Comparison of ENCODE assay signal across 8 cellular contexts in genomic region chr15:20637499-20637898, GRCh38.
DNase-seq lines count a peak whose midpoint lies in the region; ATAC-seq and TF ChIP-seq lines count a peak whose summit lies in the region.
"Not testable (repeated sequence)": the region's sequence is repeated elsewhere in the genome, so short reads cannot be mapped to it uniquely, and the experiment has no call there.

No MANE protein-coding gene starts in this region.

- H4K20me1 ChIP-seq in DND-41 (ENCODE audit: insufficient read depth, low read length), result not testable (repeated sequence)

- H3K9me3 Mint-ChIP-seq in activated CD8-positive, alpha-beta memory T cell treated with anti-CD3 and anti-CD28 coated beads, Interleukin-2, amount 10 ng/mL, durations not matched to agents 7 days and 5 days (ENCODE audit: low read depth); memory B cell; stimulated activated effector memory CD8-positive, alpha-beta T cell treated with anti-CD3 and anti-CD28 coated beads, Interleukin-12 subunit alpha, Interleukin-12 subunit beta, amount 100 ng/mL, for 72 hours: not testable (repeated sequence)

- not testable (repeated sequence) for H3K4me1 ChIP-seq in DND-41 (ENCODE audit: insufficient read depth, low read length)

- CTCF ChIA-PET in activated CD8-positive, alpha-beta memory T cell treated with anti-CD3 and anti-CD28 coated beads, Interleukin-2, amount 10 ng/mL, durations not matched to agents 7 days and 5 days (lab: Charles Lee), result not testable (repeated sequence)

- H3K27me3 ChIP-seq in DND-41 (ENCODE audit: insufficient read depth, low read length, poor library complexity), result not testable (repeated sequence)

- ATAC-seq in DND-41 (ENCODE audit: insufficient read depth, low read depth) (peak; percentile 71), GM18907 (IDR thresholded peaks at IDR 0.05; ENCODE audit: unreplicated experiment) (peak; percentile 65), GM21576 (IDR thresholded peaks at IDR 0.05; ENCODE audit: unreplicated experiment) (peak; percentile 40), HG02759 (IDR thresholded peaks at IDR 0.05; ENCODE audit: unreplicated experiment) (peak; percentile 38), HG03442 (IDR thresholded peaks at IDR 0.05; ENCODE audit: unreplicated experiment) (peak; percentile 50), memory B cell (ENCODE audit: low read depth) (peak; percentile 27)
- peak; percentile 62 for ATAC-seq in activated CD8-positive, alpha-beta memory T cell treated with anti-CD3 and anti-CD28 coated beads, Interleukin-2, amount 10 ng/mL, durations not matched to agents 7 days and 5 days
- ATAC-seq in stimulated activated effector memory CD8-positive, alpha-beta T cell treated with anti-CD3 and anti-CD28 coated beads, Interleukin-12 subunit alpha, Interleukin-12 subunit beta, amount 100 ng/mL, for 72 hours, result peak; percentile 61

- H3K27ac Mint-ChIP-seq in activated CD8-positive, alpha-beta memory T cell treated with anti-CD3 and anti-CD28 coated beads, Interleukin-2, amount 10 ng/mL, durations not matched to agents 7 days and 5 days; memory B cell; stimulated activated effector memory CD8-positive, alpha-beta T cell treated with anti-CD3 and anti-CD28 coated beads, Interleukin-12 subunit alpha, Interleukin-12 subunit beta, amount 100 ng/mL, for 72 hours: not testable (repeated sequence)

- H3K79me2 ChIP-seq in DND-41 (ENCODE audit: insufficient read depth, low read length), result not testable (repeated sequence)

- H3K36me3 ChIP-seq in DND-41 (ENCODE audit: insufficient read depth, low read length), result not testable (repeated sequence)

- not testable (repeated sequence) for H3K9ac ChIP-seq in DND-41 (ENCODE audit: low read depth, low read length)

- not testable (repeated sequence) for H3K4me2 ChIP-seq in DND-41 (ENCODE audit: insufficient read depth, low read length)

- not testable (repeated sequence) for H2AFZ ChIP-seq in DND-41 (ENCODE audit: low read depth, low read length)

- not testable (repeated sequence) for H3K4me3 ChIP-seq in DND-41 (ENCODE audit: low read depth in 1 of 2, low read length in 2 of 2)

- not testable (repeated sequence) for H3K4me1 Mint-ChIP-seq in activated CD8-positive, alpha-beta memory T cell treated with anti-CD3 and anti-CD28 coated beads, Interleukin-2, amount 10 ng/mL, durations not matched to agents 7 days and 5 days; memory B cell; stimulated activated effector memory CD8-positive, alpha-beta T cell treated with anti-CD3 and anti-CD28 coated beads, Interleukin-12 subunit alpha, Interleukin-12 subunit beta, amount 100 ng/mL, for 72 hours

- not testable (repeated sequence) for H3K9me3 ChIP-seq in DND-41 (ENCODE audit: insufficient read depth, low read length, severe bottlenecking)

- not testable (repeated sequence) for H3K36me3 Mint-ChIP-seq in activated CD8-positive, alpha-beta memory T cell treated with anti-CD3 and anti-CD28 coated beads, Interleukin-2, amount 10 ng/mL, durations not matched to agents 7 days and 5 days; memory B cell; stimulated activated effector memory CD8-positive, alpha-beta T cell treated with anti-CD3 and anti-CD28 coated beads, Interleukin-12 subunit alpha, Interleukin-12 subunit beta, amount 100 ng/mL, for 72 hours

- TF ChIP-seq CTCF in DND-41 (IDR thresholded peaks at IDR 0.05; ENCODE audit: borderline replicate concordance, extremely low read depth, low read length, poor library complexity, severe bottlenecking), result not testable (repeated sequence)

- H3K4me3 Mint-ChIP-seq in activated CD8-positive, alpha-beta memory T cell treated with anti-CD3 and anti-CD28 coated beads, Interleukin-2, amount 10 ng/mL, durations not matched to agents 7 days and 5 days; memory B cell; stimulated activated effector memory CD8-positive, alpha-beta T cell treated with anti-CD3 and anti-CD28 coated beads, Interleukin-12 subunit alpha, Interleukin-12 subunit beta, amount 100 ng/mL, for 72 hours: not testable (repeated sequence)

- H3K27me3 Mint-ChIP-seq in activated CD8-positive, alpha-beta memory T cell treated with anti-CD3 and anti-CD28 coated beads, Interleukin-2, amount 10 ng/mL, durations not matched to agents 7 days and 5 days; memory B cell: not testable (repeated sequence)

- peak; percentile 42 for DNase-seq in DND-41
- not testable (repeated sequence) for DNase-seq in activated CD8-positive, alpha-beta memory T cell treated with anti-CD3 and anti-CD28 coated beads, Interleukin-2, amount 10 ng/mL, durations not matched to agents 7 days and 5 days; memory B cell (ENCODE audit: low spot score in 2 of 2); stimulated activated effector memory CD8-positive, alpha-beta T cell treated with anti-CD3 and anti-CD28 coated beads, Interleukin-12 subunit alpha, Interleukin-12 subunit beta, amount 100 ng/mL, for 72 hours (ENCODE audit: low spot score in 2 of 2)

- not testable (repeated sequence) for H3K27ac ChIP-seq in DND-41 (ENCODE audit: low read length)
